21 cellular contexts compared by ENCODE assay signal in the genomic region with DNA sequence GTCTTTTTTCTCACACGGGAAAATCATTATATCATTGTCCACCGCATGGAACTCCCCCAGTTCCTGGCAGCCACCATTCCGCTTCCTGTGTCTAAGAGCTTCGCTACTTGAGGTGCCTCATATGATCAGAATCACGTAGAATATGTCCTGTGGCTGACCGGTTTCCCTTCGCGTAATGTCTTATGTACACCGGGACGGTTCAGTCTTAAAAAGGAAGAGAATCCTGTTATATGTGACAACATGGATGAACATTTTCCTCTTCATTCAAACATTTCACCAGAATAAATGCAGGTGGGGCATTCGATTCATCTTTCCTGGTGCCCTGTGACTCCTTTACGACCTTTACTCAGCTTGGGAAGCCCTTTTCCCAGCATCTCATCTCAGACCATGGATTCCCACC.
"Had no signal": no experiment of that assay in that cellular context is flagged by ENCODE, and none has a peak within 500 bp of the region (broad histone marks: within the 10 kb centered on the region; RNA-seq: fewer than 3 reads in every experiment).

No MANE protein-coding gene starts in this region.

- H3K36me3 ChIP-seq: gastrocnemius medialis, sigmoid colon, stomach, thyroid gland had no signal

- H3K27ac Mint-ChIP-seq: mesothelial cell of epicardium; naive B cell; natural killer cell treated with Interleukin-12 subunit alpha and Interleukin-12 subunit beta and Interleukin-15 and Interleukin-18, amount 100 ng/mL, for 72 hours; progenitor cell of endocrine pancreas; stimulated activated effector memory CD8-positive, alpha-beta T cell treated with anti-CD3 and anti-CD28 coated beads, Interleukin-12 subunit alpha, Interleukin-12 subunit beta, amount 100 ng/mL, for 72 hours; type B pancreatic cell had no signal

- H3K27me3 ChIP-seq: sigmoid colon, thyroid gland had no signal

- H3K4me3 Mint-ChIP-seq: mesothelial cell of epicardium; naive B cell; natural killer cell treated with Interleukin-12 subunit alpha and Interleukin-12 subunit beta and Interleukin-15 and Interleukin-18, amount 100 ng/mL, for 72 hours; neural crest cell; stimulated activated effector memory CD8-positive, alpha-beta T cell treated with anti-CD3 and anti-CD28 coated beads, Interleukin-12 subunit alpha, Interleukin-12 subunit beta, amount 100 ng/mL, for 72 hours; type B pancreatic cell had no signal

- H3K79me2 ChIP-seq: parathyroid adenoma had no signal

- H3K27ac ChIP-seq: dorsolateral prefrontal cortex, gastrocnemius medialis, parathyroid adenoma, sigmoid colon, stomach, thyroid gland had no signal

- H3K4me1 Mint-ChIP-seq: mesothelial cell of epicardium; naive B cell; neural crest cell; stimulated activated effector memory CD8-positive, alpha-beta T cell treated with anti-CD3 and anti-CD28 coated beads, Interleukin-12 subunit alpha, Interleukin-12 subunit beta, amount 100 ng/mL, for 72 hours had no signal

- ATAC-seq: gastrocnemius medialis; mucosa of descending colon; natural killer cell treated with Interleukin-12 subunit alpha and Interleukin-12 subunit beta and Interleukin-15 and Interleukin-18, amount 100 ng/mL, for 72 hours; right cardiac atrium; stimulated activated effector memory CD8-positive, alpha-beta T cell treated with anti-CD3 and anti-CD28 coated beads, Interleukin-12 subunit alpha, Interleukin-12 subunit beta, amount 100 ng/mL, for 72 hours had no signal

- DNase-seq: dorsolateral prefrontal cortex; effector CD4-positive, alpha-beta T cell; foreskin fibroblast; gastrocnemius medialis; mesenchymal stem cell; mucosa of descending colon; naive B cell; right cardiac atrium; sigmoid colon; stimulated activated CD4-positive, alpha-beta T cell treated with anti-CD3 and anti-CD28 coated beads, Interleukin-2, amount 100 ng/mL, for 24 hours; stimulated activated CD4-positive, alpha-beta T cell treated with anti-CD3 and anti-CD28 coated beads, Interleukin-4, amount 100 ng/mL, for 24 hours; stimulated activated naive CD4-positive, alpha-beta T cell treated with Interleukin-2 at 50 U/mL for 16 hours; stomach; thyroid gland had no signal

- H3K36me3 Mint-ChIP-seq: mesothelial cell of epicardium; naive B cell; natural killer cell treated with Interleukin-12 subunit alpha and Interleukin-12 subunit beta and Interleukin-15 and Interleukin-18, amount 100 ng/mL, for 72 hours; stimulated activated effector memory CD8-positive, alpha-beta T cell treated with anti-CD3 and anti-CD28 coated beads, Interleukin-12 subunit alpha, Interleukin-12 subunit beta, amount 100 ng/mL, for 72 hours; type B pancreatic cell had no signal

- H3K4me1 ChIP-seq: gastrocnemius medialis, parathyroid adenoma, thyroid gland had no signal

- H3K9me3 ChIP-seq: gastrocnemius medialis, mucosa of descending colon, sigmoid colon, stomach, thyroid gland had no signal

- H3K9ac ChIP-seq: parathyroid adenoma had no signal

- H2AFZ ChIP-seq: parathyroid adenoma had no signal

- H3K9me3 Mint-ChIP-seq: mesothelial cell of epicardium; natural killer cell treated with Interleukin-12 subunit alpha and Interleukin-12 subunit beta and Interleukin-15 and Interleukin-18, amount 100 ng/mL, for 72 hours; neural crest cell; stimulated activated effector memory CD8-positive, alpha-beta T cell treated with anti-CD3 and anti-CD28 coated beads, Interleukin-12 subunit alpha, Interleukin-12 subunit beta, amount 100 ng/mL, for 72 hours; type B pancreatic cell had no signal

- H3K4me3 ChIP-seq: dorsolateral prefrontal cortex, gastrocnemius medialis, mucosa of descending colon, sigmoid colon, stomach, thyroid gland had no signal
